ENCODE assay signal across 25 cellular contexts in the genomic region with DNA sequence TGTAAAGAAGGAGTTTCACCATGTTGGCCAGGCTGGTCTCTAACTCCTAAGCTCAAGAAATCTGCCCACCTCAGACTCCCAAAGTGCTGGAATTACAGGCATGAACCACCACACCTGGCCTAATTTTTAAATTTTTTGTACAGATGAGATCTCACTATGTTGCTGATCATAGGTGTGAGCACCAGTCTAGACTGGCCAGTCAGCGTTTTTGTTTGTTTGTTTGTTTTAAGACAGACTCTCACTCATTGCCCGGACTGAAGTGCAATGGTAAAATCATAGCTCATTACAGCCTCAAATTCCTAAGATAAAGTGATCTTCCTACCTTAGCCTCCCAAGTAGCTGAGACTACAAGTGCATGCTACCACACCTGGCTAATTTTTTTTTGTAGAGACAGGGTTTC. TPM values are rescaled to one million over a fixed set of nuclear protein-coding genes. Genes with fewer than 3 reads are reported as not detected.
DNase-seq lines count a peak whose midpoint lies in the region; ATAC-seq, FAIRE-seq and TF ChIP-seq lines count a peak whose summit lies in the region.
"Had no signal": no experiment of that assay in that cellular context is flagged by ENCODE, and none has a peak within 500 bp of the region (broad histone marks: within the 10 kb centered on the region; RNA-seq: fewer than 3 reads in every experiment).

No MANE protein-coding gene starts in this region.

- TF ChIP-seq POLR2A in HepG2 (IDR thresholded peaks at IDR 0.05; ENCODE audit: insufficient read depth in 1 of 2, low read depth in 2 of 2, low read length in 2 of 2): no peak
- no peak for TF ChIP-seq POLR2A in right lobe of liver (IDR thresholded peaks at IDR 0.05)
- TF ChIP-seq POLR2A in K562 (conservative IDR thresholded peaks at IDR 0.05): no peak

- H3K27ac ChIP-seq in HepG2 (ENCODE audit: extremely low read length, insufficient read depth, low read length) (no peak overlapping the region), right lobe of liver (no peak overlapping the region), K562 (ENCODE audit: extremely low read depth, low read depth, low read length) (no peak overlapping the region)
- H3K27ac ChIP-seq: 22Rv1, BLaER1 had no signal

- H3K9me3 ChIP-seq in HepG2 (ENCODE audit: low read length) (no peaks in the 10 kb centered on the region), right lobe of liver (no peaks in the 10 kb centered on the region), K562 (replicated peaks; ENCODE audit: control insufficient read depth, insufficient read depth, low read depth, low read length) (no peaks in the 10 kb centered on the region)
- H3K9me3 ChIP-seq: BE2C, BLaER1 had no signal

- no peak overlapping the region for H2AFZ ChIP-seq in HepG2 (ENCODE audit: low read length)
- no peak overlapping the region for H2AFZ ChIP-seq in K562 (ENCODE audit: low read depth, low read length)

- TF ChIP-seq RAD21 in HepG2 (CRISPR knock-in tag; IDR thresholded peaks at IDR 0.05): no peak
- TF ChIP-seq RAD21 in K562 (CRISPR knock-in tag; conservative IDR thresholded peaks at IDR 0.05 in 1 of 2, IDR thresholded peaks at IDR 0.05 in 1 of 2): no peak

- no peaks in the 10 kb centered on the region for H3K36me3 Mint-ChIP-seq in activated T-cell treated with anti-CD3 and anti-CD28 coated beads, Interleukin-2, amount 50 U/mL, for 72 hours (ENCODE audit: insufficient read depth in 2 of 2)
- H3K36me3 Mint-ChIP-seq: CD14-positive monocyte; CD4-positive, alpha-beta memory T cell; CD4-positive, CD25-positive, alpha-beta regulatory T cell; CD8-positive, alpha-beta memory T cell had no signal

- ATAC-seq in HepG2 (no peak), right lobe of liver (no peak), K562 (no peak)
- ATAC-seq in activated T-cell treated with anti-CD3 and anti-CD28 coated beads, Interleukin-2, amount 50 U/mL, for 72 hours (replicated peaks in 1 of 2): no peak
- ATAC-seq: GM12878 had no signal

- WGBS in HepG2 (ENCODE audit: low lambda C conversion rate): 36% methylated on average over 2 of the region's 2 CpGs
- WGBS in right lobe of liver (ENCODE audit: insufficient coverage, low coverage, low lambda C conversion rate, missing lambda C conversion rate): 66% methylated on average over 2 of the region's 2 CpGs
- 6% methylated on average over 2 of the region's 2 CpGs for WGBS in K562 (ENCODE audit: insufficient coverage, low coverage, missing lambda C conversion rate)

- H3K9ac ChIP-seq in HepG2 (ENCODE audit: insufficient read depth, low read depth, low read length) (no peak overlapping the region), K562 (ENCODE audit: insufficient read depth in 1 of 2, low read depth in 2 of 2, low read length in 2 of 2) (no peak overlapping the region)
- H3K9ac ChIP-seq: BLaER1 had no signal

- in situ Hi-C loops in HepG2 (cut with HindIII; ENCODE audit: extremely low pct_ligation_motif_present, low pct_unique_long_range_greater_than_20kb): no loop called here
- in situ Hi-C loops in K562 (cut with MboI): no loop called here

- TF ChIP-seq CTCF in HepG2 (CRISPR knock-in tag; IDR thresholded peaks at IDR 0.05): no peak
- TF ChIP-seq CTCF in right lobe of liver (IDR thresholded peaks at IDR 0.05): no peak
- no peak for TF ChIP-seq CTCF in K562 (IDR thresholded peaks at IDR 0.05 in 2 of 3, conservative IDR thresholded peaks at IDR 0.05 in 1 of 3; ENCODE audit: insufficient read depth in 2 of 3, low read depth in 1 of 3, low read length in 3 of 3)

- H3K27me3 Mint-ChIP-seq in activated T-cell treated with anti-CD3 and anti-CD28 coated beads, Interleukin-2, amount 50 U/mL, for 72 hours (ENCODE audit: low read depth): no peaks in the 10 kb centered on the region

- intact Hi-C loops in HepG2 (cut with micrococcal nuclease; ENCODE audit: unreplicated experiment): no loop called here
- intact Hi-C loops in right lobe of liver (cut with DNase I): no loop called here
- intact Hi-C loops in K562 (cut with micrococcal nuclease): loop anchor here (10.0 kb wide), 1 partner anchor 207 kb away; no protein-coding TSS in a partner anchor

- no peak for DNase-seq in HepG2 (ENCODE audit: low spot score)
- no peak for DNase-seq in right lobe of liver
- no peak for DNase-seq in K562 (ENCODE audit: extremely low read depth in 1 of 4, low spot score in 3 of 4)
- DNase-seq in activated T-cell treated with anti-CD3 and anti-CD28 coated beads, Interleukin-2, amount 50 U/mL, for 72 hours: no peak
- DNase-seq in HT-29 (ENCODE audit: low spot score): no peak
- DNase-seq: ACHN; BE2C; C1 segment of cervical spinal cord; CD4-positive, alpha-beta memory T cell; CD4-positive, CD25-positive, alpha-beta regulatory T cell; CD8-positive, alpha-beta memory T cell; COR-L47; DMS 273 treated with DMSO at 0.1 percent for 48 hours; DMS153; DMS53; DMS79; DND-41; EL; GDM1 had no signal

- BruUV-seq in HepG2 (replicated peaks; lab: Mats Ljungman, UMichigan) (no TSS peak), K562 (replicated peaks; lab: Mats Ljungman, UMichigan) (no TSS peak)

- no peaks in the 10 kb centered on the region for H4K20me1 ChIP-seq in HepG2 (ENCODE audit: insufficient read depth, low read length)
- H4K20me1 ChIP-seq in K562 (replicated peaks; ENCODE audit: control insufficient read depth, insufficient read depth, low read length): no peaks in the 10 kb centered on the region
- H4K20me1 ChIP-seq: BLaER1 had no signal

- H3K36me3 ChIP-seq in HepG2 (replicated peaks in 1 of 2; ENCODE audit: control insufficient read depth in 1 of 2, insufficient read depth in 2 of 2, low read length in 2 of 2): no peaks in the 10 kb centered on the region
- no peaks in the 10 kb centered on the region for H3K36me3 ChIP-seq in right lobe of liver
- no peaks in the 10 kb centered on the region for H3K36me3 ChIP-seq in K562 (ENCODE audit: control insufficient read depth, insufficient read depth, low read length)
- H3K36me3 ChIP-seq: BE2C, BLaER1 had no signal

- CTCF ChIA-PET in HepG2 (lab: Yijun Ruan, JAX; ENCODE audit: low intra/inter-chr PET ratio, low total read pairs): no interaction called here
- CTCF ChIA-PET in K562 (lab: Yijun Ruan, JAX; ENCODE audit: low intra/inter-chr PET ratio): no interaction called here

- H3K4me1 Mint-ChIP-seq in activated T-cell treated with anti-CD3 and anti-CD28 coated beads, Interleukin-2, amount 50 U/mL, for 72 hours (ENCODE audit: low read depth): no peaks in the 10 kb centered on the region
- H3K4me1 Mint-ChIP-seq: CD4-positive, CD25-positive, alpha-beta regulatory T cell; CD8-positive, alpha-beta memory T cell had no signal

- H3K4me3 ChIP-seq in HepG2 (replicated peaks in 1 of 3; ENCODE audit: insufficient read depth in 1 of 3, low read depth in 2 of 3, low read length in 3 of 3): no peak overlapping the region
- H3K4me3 ChIP-seq in right lobe of liver: no peak overlapping the region
- no peak overlapping the region for H3K4me3 ChIP-seq in K562
- H3K4me3 ChIP-seq: BLaER1, GM12878 had no signal

- H3K79me2 ChIP-seq in HepG2 (ENCODE audit: insufficient read depth, low read length) (no peaks in the 10 kb centered on the region), K562 (ENCODE audit: control insufficient read depth, insufficient read depth, low read length) (no peaks in the 10 kb centered on the region)

- H3K27me3 ChIP-seq in HepG2 (ENCODE audit: control insufficient read depth in 1 of 2, insufficient read depth in 2 of 2, low read length in 2 of 2): no peaks in the 10 kb centered on the region
- no peaks in the 10 kb centered on the region for H3K27me3 ChIP-seq in right lobe of liver
- H3K27me3 ChIP-seq in K562 (ENCODE audit: control insufficient read depth in 2 of 2, insufficient read depth in 2 of 2, low read length in 2 of 2): no peaks in the 10 kb centered on the region; a peak in 1 of 5 replicates
- H3K27me3 ChIP-seq: BE2C, BLaER1 had no signal

- peak; percentile 12 for FAIRE-seq in HepG2 (lab: Jason Lieb, UNC)
- no peak for FAIRE-seq in K562 (lab: Jason Lieb, UNC)
- FAIRE-seq: GM12878, GM12892, GM18507 had no signal

- H3K9me1 ChIP-seq in K562 (ENCODE audit: control insufficient read depth, insufficient read depth, low read length): no peaks in the 10 kb centered on the region

- TF ChIP-seq EP300 in HepG2 (IDR thresholded peaks at IDR 0.05; ENCODE audit: low read depth in 2 of 2, low read length in 2 of 2) (no peak), HepG2 (CRISPR knock-in tag; IDR thresholded peaks at IDR 0.05; ENCODE audit: borderline replicate concordance) (no peak), K562 (IDR thresholded peaks at IDR 0.05; ENCODE audit: low read length) (no peak)

- H3K4me1 ChIP-seq in HepG2 (ENCODE audit: insufficient read depth, low read length): no peaks in the 10 kb centered on the region
- no peaks in the 10 kb centered on the region for H3K4me1 ChIP-seq in right lobe of liver
- H3K4me1 ChIP-seq in K562 (replicated peaks in 1 of 2; ENCODE audit: control insufficient read depth in 2 of 2, insufficient read depth in 2 of 2, low read length in 2 of 2): no peaks in the 10 kb centered on the region
- H3K4me1 ChIP-seq: BE2C, BLaER1 had no signal

- H3K9me3 Mint-ChIP-seq in activated T-cell treated with anti-CD3 and anti-CD28 coated beads, Interleukin-2, amount 50 U/mL, for 72 hours: no peaks in the 10 kb centered on the region
- H3K9me3 Mint-ChIP-seq: CD4-positive, alpha-beta memory T cell; CD4-positive, CD25-positive, alpha-beta regulatory T cell; CD8-positive, alpha-beta memory T cell had no signal

- H3K4me2 ChIP-seq in HepG2 (ENCODE audit: low read depth, low read length) (no peak overlapping the region), K562 (ENCODE audit: insufficient read depth, low read length) (no peak overlapping the region)
- H3K4me2 ChIP-seq: BLaER1 had no signal

- no peak overlapping the region for H3K27ac Mint-ChIP-seq in activated T-cell treated with anti-CD3 and anti-CD28 coated beads, Interleukin-2, amount 50 U/mL, for 72 hours
- H3K27ac Mint-ChIP-seq: CD14-positive monocyte; CD4-positive, CD25-positive, alpha-beta regulatory T cell; CD8-positive, alpha-beta memory T cell had no signal

- no peak overlapping the region for H3K4me3 Mint-ChIP-seq in activated T-cell treated with anti-CD3 and anti-CD28 coated beads, Interleukin-2, amount 50 U/mL, for 72 hours
- H3K4me3 Mint-ChIP-seq: CD14-positive monocyte; CD4-positive, alpha-beta memory T cell; CD4-positive, CD25-positive, alpha-beta regulatory T cell; CD8-positive, alpha-beta memory T cell had no signal

- POLR2A ChIA-PET in HepG2 (lab: Yijun Ruan, JAX): no interaction called here
- POLR2A ChIA-PET in K562 (lab: Yijun Ruan, JAX): interaction anchor here (0.6 kb wide), 1 partner anchor 58 kb away, joined by 3 read pairs; the partner anchor contains the start of gene NUFIP2

RNA-seq across cellular contexts. Expression of gene TAOK1, which starts 38.0 kb away (rescaled TPM):
- total RNA-seq in HepG2 (2016; rRNA removed; fragmentation: Illumina TruSeq; extraction: Trizol) (23.0 and 36.2 TPM in 2 replicates), right lobe of liver (10 to 100 TPM; 17.1 to 37.1 (median 21.1) TPM), K562 (2014; rRNA removed) (13.5 and 17.0 TPM in 2 replicates), K562 (2014; rRNA removed; fragmentation: Illumina TruSeq; extraction: Trizol) (22.2 and 23.9 TPM in 2 replicates), K562 (2015; rRNA removed; fragmentation: Illumina TruSeq; extraction: Trizol) (21.8 and 22.3 TPM in 2 replicates), K562 (2021) (32.8 and 33.1 TPM in 2 replicates)
- 7.0 and 9.1 TPM in 2 replicates for total RNA-seq in HepG2 (2016; cell fraction: cytosol; rRNA removed; fragmentation: Illumina TruSeq; extraction: Trizol; ENCODE audit: low read depth)
- total RNA-seq in HepG2 (2016; cell fraction: insoluble cytoplasmic fraction; rRNA removed; fragmentation: Illumina TruSeq; extraction: Trizol): 23.9 and 35.6 TPM in 2 replicates
- 9.0 and 11.2 TPM in 2 replicates for total RNA-seq in HepG2 (2016; cell fraction: membrane; rRNA removed; fragmentation: Illumina TruSeq; extraction: Trizol)
- total RNA-seq in HepG2 (2016; cell fraction: nucleus; rRNA removed; fragmentation: Illumina TruSeq; extraction: Trizol): 29.2 and 33.5 TPM in 2 replicates
- polyA plus RNA-seq in HepG2 (2011; rRNA removed) (10.3 and 14.1 TPM in 2 replicates), K562 (2011; rRNA removed) (10.0 and 15.9 TPM in 2 replicates), K562 (2014; fragmentation: Illumina TruSeq; extraction: Trizol) (12.9 and 16.5 TPM in 2 replicates), K562 (2014; fragmentation: Nextera tagmentation; extraction: Ambion mirVana) (1 to 10 TPM; 3.2 to 3.4 TPM), K562 (2014; rRNA removed) (8.7 and 8.8 TPM in 2 replicates)
- 4.6 and 8.1 TPM in 2 replicates for polyA plus RNA-seq in HepG2 (2011; cell fraction: cytosol; rRNA removed)
- polyA plus RNA-seq in HepG2 (2011; cell fraction: nucleus; rRNA removed): 8.2 and 11.5 TPM in 2 replicates
- 12.5 and 13.0 TPM in 2 replicates for polyA plus RNA-seq in HepG2 (2012)
- polyA plus RNA-seq in HepG2 (2016; cell fraction: cytosol; fragmentation: Illumina TruSeq; extraction: Trizol; ENCODE audit: low read depth): 0.34 and 0.37 TPM in 2 replicates
- polyA plus RNA-seq in HepG2 (2016; cell fraction: insoluble cytoplasmic fraction; fragmentation: Illumina TruSeq; extraction: Trizol; ENCODE audit: low read depth): 15.4 and 16.5 TPM in 2 replicates
- polyA plus RNA-seq in HepG2 (2016; cell fraction: membrane; fragmentation: Illumina TruSeq; extraction: Trizol; ENCODE audit: low read depth): 1.4 and 1.8 TPM in 2 replicates
- 17.1 and 17.4 TPM in 2 replicates for polyA plus RNA-seq in HepG2 (2016; cell fraction: nucleus; fragmentation: Illumina TruSeq; extraction: Trizol; ENCODE audit: insufficient read depth, low read depth)
- 18.5 and 31.2 TPM in 2 replicates for polyA minus RNA-seq in HepG2 (2011; rRNA and poly(A)+ RNA removed; ENCODE audit: low replicate concordance)
- 29.5 and 45.7 TPM in 2 replicates for polyA minus RNA-seq in HepG2 (2011; cell fraction: cytosol; rRNA and poly(A)+ RNA removed)
- polyA minus RNA-seq in HepG2 (2011; cell fraction: nucleus; rRNA and poly(A)+ RNA removed): 48.7 and 64.9 TPM in 2 replicates
- total RNA-seq in K562 (2011; cell fraction: chromatin; rRNA removed; ENCODE audit: low replicate concordance): 69.0 and 120 TPM in 2 replicates
- 26.0 and 26.1 TPM in 2 replicates for total RNA-seq in K562 (2011; cell fraction: nucleolus; rRNA removed)
- 41.2 and 62.8 TPM in 2 replicates for total RNA-seq in K562 (2011; cell fraction: nucleoplasm; rRNA removed)
- 2.9 and 5.0 TPM in 2 replicates for polyA plus RNA-seq in K562 (2011; cell fraction: cytosol; rRNA removed)
- 16.5 and 17.3 TPM in 2 replicates for polyA plus RNA-seq in K562 (2011; cell fraction: nucleus; rRNA removed)
- 10.5 and 10.8 TPM in 2 replicates for polyA plus RNA-seq in K562 (2012)
- 64.6 and 66.3 TPM in 2 replicates for polyA minus RNA-seq in K562 (2011; rRNA and poly(A)+ RNA removed)
- 17.0 and 29.5 TPM in 2 replicates for polyA minus RNA-seq in K562 (2011; cell fraction: cytosol; rRNA and poly(A)+ RNA removed)
- 17.6 and 24.9 TPM in 2 replicates for polyA minus RNA-seq in K562 (2011; cell fraction: nucleus; rRNA and poly(A)+ RNA removed)
- 10 to 100 TPM; 39.3 to 48.1 TPM for total RNA-seq in activated T-cell treated with anti-CD3 and anti-CD28 coated beads, Interleukin-2, amount 50 U/mL, for 72 hours
- 20.5 and 25.9 TPM in 2 replicates for total RNA-seq in HT-29 (2014; rRNA removed; shearing (Covaris generic))

RNA-seq across cellular contexts. Expression of gene NUFIP2, which starts 58.2 kb away (rescaled TPM):
- total RNA-seq in HepG2 (2016; rRNA removed; fragmentation: Illumina TruSeq; extraction: Trizol) (30.8 and 51.1 TPM in 2 replicates), right lobe of liver (10 to 100 TPM; 16.1 to 31.2 (median 22.5) TPM), K562 (2014; rRNA removed) (18.5 and 22.7 TPM in 2 replicates), K562 (2014; rRNA removed; fragmentation: Illumina TruSeq; extraction: Trizol) (38.4 and 41.3 TPM in 2 replicates), K562 (2015; rRNA removed; fragmentation: Illumina TruSeq; extraction: Trizol) (35.9 and 40.7 TPM in 2 replicates), K562 (2021) (37.8 and 38.2 TPM in 2 replicates)
- total RNA-seq in HepG2 (2016; cell fraction: cytosol; rRNA removed; fragmentation: Illumina TruSeq; extraction: Trizol; ENCODE audit: low read depth): 3.3 and 4.4 TPM in 2 replicates
- 33.9 and 51.5 TPM in 2 replicates for total RNA-seq in HepG2 (2016; cell fraction: insoluble cytoplasmic fraction; rRNA removed; fragmentation: Illumina TruSeq; extraction: Trizol)
- 12.2 and 14.5 TPM in 2 replicates for total RNA-seq in HepG2 (2016; cell fraction: membrane; rRNA removed; fragmentation: Illumina TruSeq; extraction: Trizol)
- 29.2 and 31.4 TPM in 2 replicates for total RNA-seq in HepG2 (2016; cell fraction: nucleus; rRNA removed; fragmentation: Illumina TruSeq; extraction: Trizol)
- polyA plus RNA-seq in HepG2 (2011; rRNA removed) (7.2 and 10.3 TPM in 2 replicates), K562 (2011; rRNA removed) (10.0 and 14.1 TPM in 2 replicates), K562 (2014; fragmentation: Illumina TruSeq; extraction: Trizol) (24.2 and 26.7 TPM in 2 replicates), K562 (2014; fragmentation: Nextera tagmentation; extraction: Ambion mirVana) (1 to 10 TPM; 4.9 to 6.1 TPM), K562 (2014; rRNA removed) (14.6 and 15.3 TPM in 2 replicates)
- 4.2 and 7.1 TPM in 2 replicates for polyA plus RNA-seq in HepG2 (2011; cell fraction: cytosol; rRNA removed)
- 26.3 and 51.8 TPM in 2 replicates for polyA plus RNA-seq in HepG2 (2011; cell fraction: nucleus; rRNA removed)
- polyA plus RNA-seq in HepG2 (2012): 13.6 and 17.8 TPM in 2 replicates
- 0.59 and 0.75 TPM in 2 replicates for polyA plus RNA-seq in HepG2 (2016; cell fraction: cytosol; fragmentation: Illumina TruSeq; extraction: Trizol; ENCODE audit: low read depth)
- 27.2 and 28.3 TPM in 2 replicates for polyA plus RNA-seq in HepG2 (2016; cell fraction: insoluble cytoplasmic fraction; fragmentation: Illumina TruSeq; extraction: Trizol; ENCODE audit: low read depth)
- 3.1 TPM in 2 replicates for polyA plus RNA-seq in HepG2 (2016; cell fraction: membrane; fragmentation: Illumina TruSeq; extraction: Trizol; ENCODE audit: low read depth)
- 32.0 and 35.0 TPM in 2 replicates for polyA plus RNA-seq in HepG2 (2016; cell fraction: nucleus; fragmentation: Illumina TruSeq; extraction: Trizol; ENCODE audit: insufficient read depth, low read depth)
- 16.2 and 48.5 TPM in 2 replicates for polyA minus RNA-seq in HepG2 (2011; rRNA and poly(A)+ RNA removed; ENCODE audit: low replicate concordance)
- 18.9 and 19.5 TPM in 2 replicates for polyA minus RNA-seq in HepG2 (2011; cell fraction: cytosol; rRNA and poly(A)+ RNA removed)
- 25.1 and 29.7 TPM in 2 replicates for polyA minus RNA-seq in HepG2 (2011; cell fraction: nucleus; rRNA and poly(A)+ RNA removed)
- 21.2 and 65.7 TPM in 2 replicates for total RNA-seq in K562 (2011; cell fraction: chromatin; rRNA removed; ENCODE audit: low replicate concordance)
- total RNA-seq in K562 (2011; cell fraction: nucleolus; rRNA removed): 15.5 and 20.2 TPM in 2 replicates
- total RNA-seq in K562 (2011; cell fraction: nucleoplasm; rRNA removed): 37.1 and 71.8 TPM in 2 replicates
- 6.2 and 32.3 TPM in 2 replicates for polyA plus RNA-seq in K562 (2011; cell fraction: cytosol; rRNA removed)
- polyA plus RNA-seq in K562 (2011; cell fraction: nucleus; rRNA removed): 19.3 and 40.9 TPM in 2 replicates
- 16.7 and 20.6 TPM in 2 replicates for polyA plus RNA-seq in K562 (2012)
- 16.1 and 19.8 TPM in 2 replicates for polyA minus RNA-seq in K562 (2011; rRNA and poly(A)+ RNA removed)
- 27.9 and 30.0 TPM in 2 replicates for polyA minus RNA-seq in K562 (2011; cell fraction: cytosol; rRNA and poly(A)+ RNA removed)
- polyA minus RNA-seq in K562 (2011; cell fraction: nucleus; rRNA and poly(A)+ RNA removed): 11.7 and 17.8 TPM in 2 replicates
- total RNA-seq in activated T-cell treated with anti-CD3 and anti-CD28 coated beads, Interleukin-2, amount 50 U/mL, for 72 hours: 10 to 100 TPM; 72.9 to 74.3 TPM
- total RNA-seq in HT-29 (2014; rRNA removed; shearing (Covaris generic)): 19.3 and 20.3 TPM in 2 replicates

Comparison
In these comparisons a context has a peak if more than half of its experiments do, and no peak if none do; other contexts are left out.
1. Of the 241 proteins assayed by ChIP-seq in both HepG2 and K562: peak only in HepG2: MAFF and MAFK; only in K562: none; in both: none; in neither: 239.